In genomic region chr16:27880312-27880711, GRCh38 we compare ENCODE assay signal across 26 cellular contexts.
"Had no signal": no experiment of that assay in that cellular context is flagged by ENCODE, and none has a peak within 500 bp of the region (broad histone marks: within the 10 kb centered on the region; RNA-seq: fewer than 3 reads in every experiment).

No MANE protein-coding gene starts in this region.

- ATAC-seq: activated naive CD4-positive, alpha-beta T cell treated with anti-CD3 and anti-CD28 coated beads, Interleukin-2, amount 50 U/mL, for 72 hours; activated T-cell treated with anti-CD3 and anti-CD28 coated beads, Interleukin-2, amount 50 U/mL, for 72 hours; esophagus mucosa; WTC11 had no signal

- DNase-seq: activated CD4-positive, alpha-beta memory T cell treated with anti-CD3 and anti-CD28 coated beads, Interleukin-2, amount 10 ng/mL, durations not matched to agents 7 days and 5 days; activated CD4-positive, alpha-beta T cell treated with anti-CD3 and anti-CD28 coated beads for 1 hour; activated CD4-positive, alpha-beta T cell treated with anti-CD3 and anti-CD28 coated beads for 4 hours; activated CD4-positive, alpha-beta T cell treated with anti-CD3 and anti-CD28 coated beads, Interleukin-2, amount 10 ng/mL, durations not matched to agents 7 days and 5 days; activated CD4-positive, alpha-beta T cell treated with anti-CD3 and anti-CD28 coated beads, Interleukin-2, amount 50 U/mL, for 4 hours; activated CD8-positive, alpha-beta memory T cell treated with anti-CD3 and anti-CD28 coated beads, Interleukin-2, amount 50 U/mL, for 48 hours; activated gamma-delta T cell; activated naive CD4-positive, alpha-beta T cell; activated naive CD4-positive, alpha-beta T cell treated with anti-CD3 and anti-CD28 coated beads, Interleukin-2, amount 10 ng/mL, durations not matched to agents 7 days and 5 days; activated naive CD8-positive, alpha-beta T cell treated with anti-CD3 and anti-CD28 coated beads, Interleukin-2, amount 10 ng/mL, durations not matched to agents 7 days and 5 days; activated T-cell treated with anti-CD3 and anti-CD28 coated beads for 4 hours; activated T-cell treated with anti-CD3 and anti-CD28 coated beads, Interleukin-2, amount 50 U/mL, for 24 hours; activated T-cell treated with anti-CD3 and anti-CD28 coated beads, Interleukin-2, amount 50 U/mL, for 72 hours; dorsolateral prefrontal cortex; effector memory CD4-positive, alpha-beta T cell; endodermal cell; foreskin fibroblast; head of caudate nucleus; T-helper 2 cell had no signal

- H3K36me3 ChIP-seq: ascending aorta, breast epithelium, cardiac muscle cell had no signal

- H3K9me3 ChIP-seq: ascending aorta had no signal

- H3K27ac ChIP-seq: ascending aorta, breast epithelium, cardiac muscle cell, coronary artery, dorsolateral prefrontal cortex had no signal

- H3K27me3 ChIP-seq: ascending aorta, breast epithelium, cardiac muscle cell, dorsolateral prefrontal cortex had no signal

- H3K4me3 ChIP-seq: ascending aorta, breast epithelium, cardiac muscle cell, coronary artery, dorsolateral prefrontal cortex had no signal
